ENCODE assay signal across 18 cellular contexts in genomic region chr17:72422204-72422504, GRCh38.
DNase-seq lines count a peak whose midpoint lies in the region; ATAC-seq and TF ChIP-seq lines count a peak whose summit lies in the region.
"Had no signal": no experiment of that assay in that cellular context is flagged by ENCODE, and none has a peak within 500 bp of the region (broad histone marks: within the 10 kb centered on the region; RNA-seq: fewer than 3 reads in every experiment).

No MANE protein-coding gene starts in this region.

- in situ Hi-C loops in brain microvascular endothelial cell (cut with HindIII; ENCODE audit: low pct_ligation_motif_present, low sequenced_read_pairs) = no loop called here

- no peak for TF ChIP-seq RAD21 in SK-N-SH (IDR thresholded peaks at IDR 0.05; ENCODE audit: low read length)

- no peak overlapping the region for H2AFZ ChIP-seq in SK-N-SH (ENCODE audit: low read depth)

- H3K4me2 ChIP-seq in SK-N-SH = peak overlapping the region; percentile 64

- H3K9me2 ChIP-seq in SK-N-SH = no peaks in the 10 kb centered on the region

- POLR2A ChIA-PET in SK-N-SH (lab: Yijun Ruan, JAX) = no interaction called here

- H3K27ac ChIP-seq in SK-N-SH (ENCODE audit: low read depth in 2 of 2, low read length in 1 of 2) (peak overlapping the region in 1 of 2 experiments; percentile 95; a peak in 2 of 4 replicates), brain microvascular endothelial cell (peak overlapping the region; percentile 88), stomach (peak overlapping the region in 3 of 5 donors; percentile 54 to 73 (median 70)), ascending aorta (no peak overlapping the region)
- H3K27ac ChIP-seq: coronary artery, lower lobe of right lung, neutrophil, tibial artery had no signal

- no peak for TF ChIP-seq EP300 in SK-N-SH (IDR thresholded peaks at IDR 0.05; ENCODE audit: borderline replicate concordance in 1 of 2, low read depth in 1 of 2, low read length in 1 of 2)
- TF ChIP-seq EP300 in stomach (IDR thresholded peaks at IDR 0.05) = no peak

- H3K79me2 ChIP-seq in SK-N-SH (ENCODE audit: insufficient read depth) = peaks cover 17% of the 10 kb centered on the region

- peak overlapping the region in 1 of 2 experiments; percentile 12; a peak in 1 of 4 replicates for H3K4me3 ChIP-seq in SK-N-SH (ENCODE audit: low read depth in 2 of 2, low read length in 1 of 2)
- H3K4me3 ChIP-seq in brain microvascular endothelial cell (ENCODE audit: low read depth, low read length) = no peak overlapping the region
- no peak overlapping the region for H3K4me3 ChIP-seq in stomach
- no peak overlapping the region for H3K4me3 ChIP-seq in ascending aorta
- H3K4me3 ChIP-seq: coronary artery, K562, lower lobe of right lung, tibial artery had no signal

- no peak for TF ChIP-seq CTCF in SK-N-SH (IDR thresholded peaks at IDR 0.05)
- TF ChIP-seq CTCF in brain microvascular endothelial cell (IDR thresholded peaks at IDR 0.05; ENCODE audit: low read depth, low read length, missing control alignments) = no peak
- TF ChIP-seq CTCF in stomach (IDR thresholded peaks at IDR 0.05) = no peak
- no peak for TF ChIP-seq CTCF in ascending aorta (IDR thresholded peaks at IDR 0.05)

- DNase-seq in SK-N-SH (no peak), brain microvascular endothelial cell (no peak), stomach (no peak), ascending aorta (ENCODE audit: low spot score in 2 of 2) (no peak), posterior cingulate gyrus (no peak), DMS79 (lab: John Stamatoyannopoulos, UW) (no peak)
- DNase-seq: 8988T; activated naive CD4-positive, alpha-beta T cell treated with anti-CD3 and anti-CD28 coated beads, Interleukin-2, amount 10 ng/mL, durations not matched to agents 7 days and 5 days; lower lobe of right lung; NCI-H1694; NCI-H526; SHP77 had no signal

- H4K20me1 ChIP-seq in SK-N-SH (ENCODE audit: insufficient read depth) = no peaks in the 10 kb centered on the region

- CTCF ChIA-PET in SK-N-SH (lab: Yijun Ruan, JAX) = interaction anchor here (1.9 kb wide), 1 partner anchor 11 kb away, joined by 5 read pairs; no protein-coding TSS in a partner anchor

- no peak for TF ChIP-seq POLR2A in stomach (IDR thresholded peaks at IDR 0.05)

- peak overlapping the region; percentile 67 for H3K9ac ChIP-seq in SK-N-SH

- intact Hi-C loops in stomach (cut with DNase I; ENCODE audit: low total_unique reads) (no loop called here), ascending aorta (cut with DNase I) (no loop called here), posterior cingulate gyrus (cut with DNase I) (loop anchor here (10.0 kb wide), 1 partner anchor 297 kb away; the partner anchor contains the start of gene SOX9)

- ATAC-seq in SK-N-SH treated with all-trans-retinoic acid at 6 μM for 48 hours (no peak), HG03469 (IDR thresholded peaks at IDR 0.05; ENCODE audit: unreplicated experiment) (peak; percentile 9)
- ATAC-seq: K562 had no signal

- H3K36me3 ChIP-seq in SK-N-SH (replicated peaks in 1 of 2; ENCODE audit: control insufficient read depth in 1 of 2, insufficient read depth in 2 of 2, low read length in 1 of 2) = peaks cover 0 to 10% of the 10 kb centered on the region in 2 experiments
- H3K36me3 ChIP-seq in brain microvascular endothelial cell (replicated peaks) = peaks cover 10% of the 10 kb centered on the region
- peaks cover 0 to 7% (median 1%) of the 10 kb centered on the region in 4 donors for H3K36me3 ChIP-seq in stomach
- no peaks in the 10 kb centered on the region for H3K36me3 ChIP-seq in ascending aorta
- H3K36me3 ChIP-seq: lower lobe of right lung, neutrophil, tibial artery had no signal

- peaks cover 11% of the 10 kb centered on the region for H3K9me3 ChIP-seq in SK-N-SH
- H3K9me3 ChIP-seq in stomach = peaks cover 0 to 17% (median 10%) of the 10 kb centered on the region in 4 donors
- peaks cover 0 to 11% of the 10 kb centered on the region in 2 donors for H3K9me3 ChIP-seq in ascending aorta
- H3K9me3 ChIP-seq: neutrophil had no signal

- peaks cover 33% of the 10 kb centered on the region for H3F3A ChIP-seq in SK-N-SH (replicated peaks; ENCODE audit: insufficient read depth)

- H3K4me1 ChIP-seq in SK-N-SH (ENCODE audit: control insufficient read depth in 1 of 2, insufficient read depth in 2 of 2, low read depth in 1 of 2, low read length in 1 of 2) (peaks cover 29 to 48% of the 10 kb centered on the region in 2 experiments), stomach (peaks cover 18 to 39% (median 28%) of the 10 kb centered on the region in 4 donors), ascending aorta (no peaks in the 10 kb centered on the region)
- H3K4me1 ChIP-seq: lower lobe of right lung had no signal

- H3K27me3 ChIP-seq in SK-N-SH (ENCODE audit: insufficient read depth) (no peaks in the 10 kb centered on the region), brain microvascular endothelial cell (replicated peaks) (no peaks in the 10 kb centered on the region), stomach (no peaks in the 10 kb centered on the region), ascending aorta (no peaks in the 10 kb centered on the region)
- H3K27me3 ChIP-seq: neutrophil, tibial artery had no signal

- WGBS in SK-N-SH (ENCODE audit: low lambda C conversion rate) = 88% methylated on average over 1 of the region's 1 CpG
- 76 to 88% (median 80%) methylated on average over 1 of the region's 1 CpG for WGBS in stomach, 5 donors

TF ChIP-seq in SK-N-SH, 30 proteins besides CTCF, POLR2A, EP300 and RAD21:
- TF ChIP-seq MEF2A (IDR thresholded peaks at IDR 0.05; ENCODE audit: borderline replicate concordance, low read depth) = no peak
- no peak for TF ChIP-seq GABPA (IDR thresholded peaks at IDR 0.05; ENCODE audit: low read depth)
- no peak for TF ChIP-seq NFIC (IDR thresholded peaks at IDR 0.05; ENCODE audit: borderline replicate concordance)
- TF ChIP-seq JUND (IDR thresholded peaks at IDR 0.05) = no peak
- TF ChIP-seq MXI1 (IDR thresholded peaks at IDR 0.05; ENCODE audit: low read depth, low read length) = no peak
- no peak for TF ChIP-seq USF1 (IDR thresholded peaks at IDR 0.05; ENCODE audit: borderline replicate concordance, low read depth)
- no peak for TF ChIP-seq GATA2 (CRISPR knock-in tag; IDR thresholded peaks at IDR 0.05)
- no peak for TF ChIP-seq ZBTB33 (IDR thresholded peaks at IDR 0.05; ENCODE audit: borderline replicate concordance, low read depth)
- TF ChIP-seq POLR2AphosphoS5 (IDR thresholded peaks at IDR 0.05; ENCODE audit: low read depth, low read length) = no peak

TF ChIP-seq in SK-N-SH treated with all-trans-retinoic acid at 6 μM for 48 hours, 23 proteins besides CTCF, POLR2A, EP300 and RAD21:
- no peak for TF ChIP-seq ESRRG (CRISPR knock-in tag; IDR thresholded peaks at IDR 0.05)
- TF ChIP-seq ARNTL (CRISPR knock-in tag; IDR thresholded peaks at IDR 0.05; ENCODE audit: borderline replicate concordance, low read depth) = no peak
- TF ChIP-seq PPARA (CRISPR knock-in tag; IDR thresholded peaks at IDR 0.05; ENCODE audit: borderline replicate concordance) = no peak
- no peak for TF ChIP-seq PATZ1 (CRISPR knock-in tag; IDR thresholded peaks at IDR 0.05; ENCODE audit: borderline replicate concordance)
- TF ChIP-seq ZC3H10 (CRISPR knock-in tag; IDR thresholded peaks at IDR 0.05) = no peak
- TF ChIP-seq CREB5 (CRISPR knock-in tag; IDR thresholded peaks at IDR 0.05; ENCODE audit: low read depth) = no peak
- TF ChIP-seq ISL1 (CRISPR knock-in tag; IDR thresholded peaks at IDR 0.05) = no peak
- TF ChIP-seq RARB (CRISPR knock-in tag; IDR thresholded peaks at IDR 0.05) = no peak
- no peak for TF ChIP-seq POU6F1 (CRISPR knock-in tag; IDR thresholded peaks at IDR 0.05; ENCODE audit: borderline replicate concordance, low read depth)
- no peak for TF ChIP-seq TCF4 (CRISPR knock-in tag; IDR thresholded peaks at IDR 0.05; ENCODE audit: borderline replicate concordance)
- TF ChIP-seq ZNF8 (CRISPR knock-in tag; IDR thresholded peaks at IDR 0.05) = no peak
- no peak for TF ChIP-seq ZNF70 (CRISPR knock-in tag; IDR thresholded peaks at IDR 0.05)

Comparison
In these comparisons a context has a peak if more than half of its experiments do, and no peak if none do; other contexts are left out.
1. H3K27ac ChIP-seq: peak in brain microvascular endothelial cell (single experiment) and stomach (3 of 5); none in ascending aorta (0 of 2).